8 cellular contexts compared by ENCODE assay signal in the genomic region with DNA sequence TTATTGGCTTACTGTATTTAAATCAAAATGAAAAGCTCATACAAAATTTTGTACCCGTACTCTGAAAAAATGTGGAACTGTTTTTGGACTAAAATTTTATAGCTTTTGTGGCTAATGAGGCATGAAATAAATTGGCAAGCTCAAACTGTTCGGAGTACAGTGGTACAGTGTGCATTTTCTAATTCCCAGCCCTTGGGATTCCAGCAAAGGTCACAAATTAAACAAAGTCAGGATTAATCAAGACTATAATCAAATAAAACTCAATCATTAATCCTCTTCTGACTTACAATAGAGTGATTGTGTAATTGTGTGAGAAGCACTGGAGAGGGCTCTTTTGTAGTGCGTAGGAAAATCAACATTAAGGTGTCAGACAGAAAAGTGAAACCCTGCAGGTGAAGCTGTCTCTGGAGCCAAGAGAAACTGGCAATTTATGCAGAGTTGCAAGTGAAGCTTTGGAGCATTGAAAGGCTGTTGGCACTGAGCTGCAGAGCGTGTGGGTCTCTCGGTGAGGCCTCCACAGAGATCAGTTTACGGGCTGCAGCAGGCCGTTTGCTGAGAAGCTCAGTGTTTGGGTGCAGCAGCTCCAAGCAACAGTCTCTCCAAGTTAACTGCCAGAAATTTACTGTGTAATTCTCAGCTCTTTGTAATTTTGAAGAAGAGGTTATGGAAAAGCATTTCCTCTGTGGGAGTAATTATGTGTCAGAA.
DNase-seq lines count a peak whose midpoint lies in the region; ATAC-seq, FAIRE-seq and TF ChIP-seq lines count a peak whose summit lies in the region.

No MANE protein-coding gene starts in this region.

- in situ Hi-C loops in astrocyte of the spinal cord (cut with HindIII; ENCODE audit: low sequenced_read_pairs), result no loop called here

- H3K27me3 ChIP-seq in keratinocyte (ENCODE audit: control insufficient read depth, extremely low read depth, insufficient read depth, low read length) (no peaks in the 10 kb centered on the region), vagina (no peaks in the 10 kb centered on the region)

- H3K27ac ChIP-seq in keratinocyte (ENCODE audit: control insufficient read depth, insufficient read depth, low read length), result peak overlapping the region; percentile 29
- peak overlapping the region; percentile 38 for H3K27ac ChIP-seq in vagina

- intact Hi-C loops in vagina (cut with DNase I), result no loop called here
- intact Hi-C loops in activated CD8-positive, alpha-beta T cell treated with anti-CD3 and anti-CD28 coated beads for 36 hours (cut with micrococcal nuclease), result no loop called here

- H3K36me3 Mint-ChIP-seq in activated CD8-positive, alpha-beta T cell treated with anti-CD3 and anti-CD28 coated beads for 36 hours (ENCODE audit: low read depth), result peaks cover 19% of the 10 kb centered on the region

- H3K4me2 ChIP-seq in keratinocyte (ENCODE audit: control insufficient read depth, extremely low read depth, insufficient read depth, low read depth, low read length), result peak overlapping the region; percentile 47

- POLR2A ChIA-PET in activated CD8-positive, alpha-beta T cell treated with anti-CD3 and anti-CD28 coated beads for 36 hours (lab: Charles Lee), result interaction anchor here (0.5 to 1.4 kb wide), 2 partner anchors 26 to 34 kb away, joined by 3 to 4 read pairs; no protein-coding TSS in a partner anchor

- dilution Hi-C loops in keratinocyte (cut with MboI; ENCODE audit: extremely low pct_ligation_motif_present, low sequenced_read_pairs), result no loop called here

- no peak overlapping the region for H3K27ac Mint-ChIP-seq in activated CD8-positive, alpha-beta T cell treated with anti-CD3 and anti-CD28 coated beads for 36 hours

- TF ChIP-seq CTCF in AG09319 (IDR thresholded peaks at IDR 0.05; ENCODE audit: low read depth, low read length) (no peak), astrocyte of the spinal cord (IDR thresholded peaks at IDR 0.05; ENCODE audit: low read depth, low read length) (no peak), keratinocyte (optimal IDR thresholded peaks at IDR 0.05 in 1 of 3, IDR thresholded peaks at IDR 0.05 in 1 of 3, conservative IDR thresholded peaks at IDR 0.05 in 1 of 3; ENCODE audit: extremely low read depth in 1 of 3, insufficient read depth in 2 of 3, low read length in 3 of 3) (no peak), vagina (IDR thresholded peaks at IDR 0.05) (no peak)
- no peak for TF ChIP-seq CTCF in activated CD8-positive, alpha-beta T cell treated with anti-CD3 and anti-CD28 coated beads for 36 hours (IDR thresholded peaks at IDR 0.05)

- peaks cover 2% of the 10 kb centered on the region for H3K9me3 Mint-ChIP-seq in activated CD8-positive, alpha-beta T cell treated with anti-CD3 and anti-CD28 coated beads for 36 hours

- H3K4me1 ChIP-seq in keratinocyte (ENCODE audit: control insufficient read depth, extremely low read depth, insufficient read depth, low read length) (peaks cover 25% of the 10 kb centered on the region), vagina (peaks cover 19% of the 10 kb centered on the region)

- H4K20me1 ChIP-seq in keratinocyte (ENCODE audit: control insufficient read depth, extremely low read depth, insufficient read depth, low read length), result no peaks in the 10 kb centered on the region

- H3K4me3 ChIP-seq in astrocyte of the spinal cord (ENCODE audit: low read depth, low read length) (no peak overlapping the region), keratinocyte (ENCODE audit: control insufficient read depth in 2 of 3, extremely low read depth in 1 of 3, insufficient read depth in 2 of 3, low read depth in 1 of 3, low read length in 3 of 3) (peak overlapping the region in 2 of 3 experiments; percentile 1 to 19), vagina (no peak overlapping the region)

- H3K4me3 Mint-ChIP-seq in activated CD8-positive, alpha-beta T cell treated with anti-CD3 and anti-CD28 coated beads for 36 hours, result no peak overlapping the region

- H3K9ac ChIP-seq in keratinocyte (ENCODE audit: control insufficient read depth, extremely low read depth, insufficient read depth, low read length), result no peak overlapping the region

- no peak overlapping the region for H2AFZ ChIP-seq in keratinocyte (ENCODE audit: control insufficient read depth, low read length)

- CTCF ChIA-PET in activated CD8-positive, alpha-beta T cell treated with anti-CD3 and anti-CD28 coated beads for 36 hours (lab: Charles Lee), result interaction anchor here (0.6 to 2.1 kb wide), 5 partner anchors 10 to 622 kb away, joined by 3 to 6 read pairs (median 4); no protein-coding TSS in a partner anchor

- H3K27me3 Mint-ChIP-seq in activated CD8-positive, alpha-beta T cell treated with anti-CD3 and anti-CD28 coated beads for 36 hours, result no peaks in the 10 kb centered on the region

- no peak for TF ChIP-seq POLR2A in vagina (IDR thresholded peaks at IDR 0.05)

- no peaks in the 10 kb centered on the region for H3K9me1 ChIP-seq in keratinocyte (ENCODE audit: control insufficient read depth, extremely low read depth, insufficient read depth, low read length)

- H3K36me3 ChIP-seq in keratinocyte (ENCODE audit: control insufficient read depth in 2 of 2, extremely low read depth in 1 of 2, insufficient read depth in 2 of 2, low read length in 2 of 2), result no peaks in the 10 kb centered on the region
- no peaks in the 10 kb centered on the region for H3K36me3 ChIP-seq in vagina

- no peaks in the 10 kb centered on the region for H3K9me3 ChIP-seq in keratinocyte (ENCODE audit: control insufficient read depth, low read depth, low read length)
- H3K9me3 ChIP-seq in vagina, result no peaks in the 10 kb centered on the region

- DNase-seq in AG09319 (ENCODE audit: extremely low read depth, low read depth) (peak; percentile 35), NCI-H1417 (lab: John Stamatoyannopoulos, UW) (peak; percentile 26 to 98 (median 84)), astrocyte of the spinal cord (ENCODE audit: low read depth, low spot score) (peak; percentile 67), keratinocyte (ENCODE audit: low read depth, low spot score) (no peak), vagina (ENCODE audit: extremely low spot score in 2 of 2) (no peak)
- no peak for DNase-seq in activated CD8-positive, alpha-beta T cell treated with anti-CD3 and anti-CD28 coated beads for 36 hours
- DNase-seq in activated CD8-positive, alpha-beta memory T cell treated with anti-CD3 and anti-CD28 coated beads, Interleukin-2, amount 50 U/mL, for 48 hours, result no peak

- H3K4me1 Mint-ChIP-seq in activated CD8-positive, alpha-beta T cell treated with anti-CD3 and anti-CD28 coated beads for 36 hours (ENCODE audit: low read depth), result peaks cover 6% of the 10 kb centered on the region

- FAIRE-seq in keratinocyte (lab: Jason Lieb, UNC), result peak; percentile 76

- H3K79me2 ChIP-seq in keratinocyte (ENCODE audit: control insufficient read depth, insufficient read depth, low read length), result no peaks in the 10 kb centered on the region

- no peak for ATAC-seq in activated CD8-positive, alpha-beta T cell treated with anti-CD3 and anti-CD28 coated beads for 36 hours
- no peak for ATAC-seq in HG03439 (IDR thresholded peaks at IDR 0.05; ENCODE audit: unreplicated experiment)

Comparison
In these comparisons a context has a peak if more than half of its experiments do, and no peak if none do; other contexts are left out.
1. DNase-seq: peak in AG09319 (single experiment), NCI-H1417 (3 of 3) and astrocyte of the spinal cord (single experiment); none in keratinocyte (single experiment), vagina (0 of 2), activated CD8-positive, alpha-beta T cell treated with anti-CD3 and anti-CD28 coated beads for 36 hours (single experiment) and activated CD8-positive, alpha-beta memory T cell treated with anti-CD3 and anti-CD28 coated beads, Interleukin-2, amount 50 U/mL, for 48 hours (single experiment).
2. H3K4me3 ChIP-seq: peak in keratinocyte (2 of 3); none in astrocyte of the spinal cord (single experiment) and vagina (0 of 2).